In genomic region chr2:10016001-10016801, GRCh38 we compare ENCODE assay signal across 17 cellular contexts.
"Had no signal": no experiment of that assay in that cellular context is flagged by ENCODE, and none has a peak within 500 bp of the region (broad histone marks: within the 10 kb centered on the region; RNA-seq: fewer than 3 reads in every experiment).

No MANE protein-coding gene starts in this region.

- H3K27ac ChIP-seq: epithelial cell of prostate, heart left ventricle, suprapubic skin, upper lobe of left lung had no signal

- DNase-seq: activated CD4-positive, alpha-beta T cell treated with anti-CD3 and anti-CD28 coated beads for 48 hours; activated CD8-positive, alpha-beta memory T cell treated with anti-CD3 and anti-CD28 coated beads, Interleukin-2, amount 50 U/mL, for 48 hours; activated gamma-delta T cell; activated T-cell treated with anti-CD3 and anti-CD28 coated beads, Interleukin-2, amount 50 U/mL, for 72 hours; cerebellar nuclear complex; effector memory CD8-positive, alpha-beta T cell; mesendoderm; natural killer cell had no signal

- FAIRE-seq: frontal cortex, islet of Langerhans, TTC549 had no signal

- ATAC-seq: activated T-cell treated with anti-CD3 and anti-CD28 coated beads, Interleukin-2, amount 50 U/mL, for 72 hours; effector memory CD8-positive, alpha-beta T cell; natural killer cell; WTC11 had no signal

- H3K9me3 ChIP-seq: suprapubic skin, upper lobe of left lung had no signal

- H3K4me3 ChIP-seq: heart left ventricle, smooth muscle cell, suprapubic skin, upper lobe of left lung had no signal

- H3K4me2 ChIP-seq: smooth muscle cell had no signal

- H3K36me3 ChIP-seq: heart left ventricle, suprapubic skin, upper lobe of left lung had no signal

- H3K27me3 ChIP-seq: heart left ventricle, suprapubic skin, upper lobe of left lung had no signal
